In the genomic region with DNA sequence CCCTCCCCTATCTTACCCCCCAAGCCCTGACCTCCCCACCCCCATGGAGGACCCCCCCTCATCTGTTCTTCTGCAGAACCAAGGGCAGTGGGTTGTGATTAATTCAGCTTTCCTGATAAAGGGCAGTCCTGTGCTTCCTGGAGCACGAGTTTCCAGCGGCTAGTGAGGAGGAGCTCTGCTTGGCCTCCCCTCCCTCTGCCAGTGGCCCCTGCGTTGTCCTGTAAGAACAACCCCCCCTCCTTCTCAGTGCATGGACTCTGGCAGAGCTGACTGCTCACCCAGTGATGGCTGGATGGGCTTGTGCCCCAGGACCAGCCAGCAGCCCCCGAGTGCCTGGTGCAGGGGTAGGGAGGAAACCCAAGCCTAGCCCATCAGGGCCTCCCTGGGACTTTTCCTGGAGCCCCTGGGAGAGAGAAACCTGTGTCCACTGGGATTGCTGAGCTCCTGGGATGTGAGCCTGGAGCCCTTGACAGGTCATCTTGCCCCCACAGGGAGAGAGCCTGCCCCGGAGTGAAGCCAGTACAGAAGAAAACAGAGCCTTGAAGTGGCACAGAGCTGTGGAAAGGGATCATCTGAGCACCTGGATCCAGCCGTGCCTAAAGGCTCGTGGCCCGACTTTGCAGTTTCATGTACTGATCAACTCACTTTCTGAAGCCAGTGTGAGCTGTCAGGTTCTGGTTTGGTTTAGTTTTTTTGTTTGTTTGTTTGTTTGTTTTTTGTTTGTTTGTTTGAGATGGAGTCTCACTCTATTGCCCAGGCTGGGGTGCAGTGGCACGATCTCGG, we compare ENCODE assay signal across 2 cellular contexts.
A peak's percentile ranks its signal among the peaks of the same experiment; 100 is the strongest.
TF ChIP-seq lines count a peak whose summit lies in the region.

No MANE protein-coding gene starts in this region.

TF ChIP-seq in HepG2, 621 proteins besides CTCF, POLR2A, EP300 and RAD21:
- TF ChIP-seq FOXP1 (IDR thresholded peaks at IDR 0.05) (0 out of 2 replicates have a peak, but pooled peaks have one; percentile 32), FOXP1 (CRISPR knock-in tag; IDR thresholded peaks at IDR 0.05) (no peak), STAG1 (CRISPR knock-in tag; IDR thresholded peaks at IDR 0.05) (no peak), ZNF329 (CRISPR knock-in tag; IDR thresholded peaks at IDR 0.05; ENCODE audit: low read depth) (peak; percentile 95)
TF ChIP-seq in HepG2: peak in this region for 2.

TF ChIP-seq in SK-N-SH treated with all-trans-retinoic acid at 6 μM for 48 hours, 23 proteins besides CTCF, POLR2A, EP300 and RAD21:
- TF ChIP-seq ZFP30 (CRISPR knock-in tag; IDR thresholded peaks at IDR 0.05): no peak
- TF ChIP-seq ZFP3 (CRISPR knock-in tag; IDR thresholded peaks at IDR 0.05): no peak
- TF ChIP-seq TCF4 (CRISPR knock-in tag; IDR thresholded peaks at IDR 0.05; ENCODE audit: borderline replicate concordance): no peak
TF ChIP-seq in SK-N-SH treated with all-trans-retinoic acid at 6 μM for 48 hours: peak in this region for 0.
